ENCODE assay signal across 34 cellular contexts in genomic region chr10:113525713-113526112, GRCh38. TPM values are rescaled to one million over a fixed set of nuclear protein-coding genes. Genes with fewer than 3 reads are reported as not detected.
"Had no signal": no experiment of that assay in that cellular context is flagged by ENCODE, and none has a peak within 500 bp of the region (broad histone marks: within the 10 kb centered on the region; RNA-seq: fewer than 3 reads in every experiment).

No MANE protein-coding gene starts in this region.

- ATAC-seq: activated CD8-positive, alpha-beta memory T cell treated with anti-CD3 and anti-CD28 coated beads, Interleukin-2, amount 10 ng/mL, durations not matched to agents 7 days and 5 days; activated CD8-positive, alpha-beta T cell treated with anti-CD3 and anti-CD28 coated beads for 36 hours; activated naive CD4-positive, alpha-beta T cell treated with anti-CD3 and anti-CD28 coated beads, Interleukin-2, amount 50 U/mL, for 72 hours; activated T-cell treated with anti-CD3 and anti-CD28 coated beads, Interleukin-2, amount 50 U/mL, for 4 hours; activated T-cell treated with anti-CD3 and anti-CD28 coated beads, Interleukin-2, amount 50 U/mL, for 72 hours; activated T-helper 17 cell treated with anti-CD3 and anti-CD28 coated beads, Interleukin-2, amount 50 U/mL, for 72 hours; body of pancreas had no signal

- DNase-seq: activated B cell treated with CpG ODN at 0.5 μM for 24 hours; activated CD4-positive, alpha-beta memory T cell treated with anti-CD3 and anti-CD28 coated beads for 36 hours; activated CD4-positive, alpha-beta T cell treated with anti-CD3 and anti-CD28 coated beads for 4 hours; activated CD4-positive, alpha-beta T cell treated with anti-CD3 and anti-CD28 coated beads, Interleukin-2, amount 10 ng/mL, durations not matched to agents 24 days and 14 days; activated CD4-positive, alpha-beta T cell treated with anti-CD3 and anti-CD28 coated beads, Interleukin-2, amount 50 U/mL, for 1 hour; activated CD4-positive, alpha-beta T cell treated with anti-CD3 and anti-CD28 coated beads, Interleukin-2, amount 50 U/mL, for 4 hours; activated CD4-positive, CD25-positive, alpha-beta regulatory T cell treated with anti-CD3 and anti-CD28 coated beads, Interleukin-2, amount 50 U/mL, for 72 hours; activated CD8-positive, alpha-beta memory T cell treated with anti-CD3 and anti-CD28 coated beads, Interleukin-2, amount 10 ng/mL, durations not matched to agents 7 days and 5 days; activated CD8-positive, alpha-beta T cell treated with anti-CD3 and anti-CD28 coated beads for 36 hours; activated effector memory CD4-positive, alpha-beta T cell treated with anti-CD3 and anti-CD28 coated beads, Interleukin-2, amount 50 U/mL, for 16 hours; activated gamma-delta T cell treated with Interleukin-2 at 50 U/mL for 16 hours; activated naive CD4-positive, alpha-beta T cell; activated naive CD4-positive, alpha-beta T cell treated with anti-CD3 and anti-CD28 coated beads for 36 hours; activated naive CD4-positive, alpha-beta T cell treated with anti-CD3 and anti-CD28 coated beads, Interleukin-2, amount 50 U/mL, for 16 hours; activated naive CD8-positive, alpha-beta T cell treated with anti-CD3 and anti-CD28 coated beads for 36 hours; activated T-cell treated with anti-CD3 and anti-CD28 coated beads for 4 hours; activated T-cell treated with anti-CD3 and anti-CD28 coated beads, Interleukin-2, amount 50 U/mL, for 1 hour; activated T-cell treated with anti-CD3 and anti-CD28 coated beads, Interleukin-2, amount 50 U/mL, for 4 hours; activated T-cell treated with anti-CD3 and anti-CD28 coated beads, Interleukin-2, amount 50 U/mL, for 72 hours; adrenal gland; amniotic stem cell; aorta; body of pancreas; brain microvascular endothelial cell; caudate nucleus; cerebellar nuclear complex; T-helper 1 cell; T-helper 2 cell; T-helper 9 cell had no signal

RNA-seq across cellular contexts. Expression of gene HABP2, which starts 27.1 kb away (rescaled TPM):
- total RNA-seq: activated B cell treated with CpG ODN at 0.5 μM for 24 hours; activated CD4-positive, alpha-beta memory T cell treated with anti-CD3 and anti-CD28 coated beads for 36 hours; activated CD4-positive, alpha-beta T cell treated with anti-CD3 and anti-CD28 coated beads, Interleukin-2, amount 10 ng/mL, durations not matched to agents 24 days and 14 days; activated CD8-positive, alpha-beta memory T cell treated with anti-CD3 and anti-CD28 coated beads, Interleukin-2, amount 10 ng/mL, durations not matched to agents 7 days and 5 days; activated CD8-positive, alpha-beta T cell treated with anti-CD3 and anti-CD28 coated beads for 36 hours; activated naive CD4-positive, alpha-beta T cell treated with anti-CD3 and anti-CD28 coated beads for 36 hours; activated naive CD4-positive, alpha-beta T cell treated with anti-CD3 and anti-CD28 coated beads, Interleukin-2, amount 50 U/mL, for 72 hours; activated naive CD8-positive, alpha-beta T cell treated with anti-CD3 and anti-CD28 coated beads for 36 hours; activated T-cell treated with anti-CD3 and anti-CD28 coated beads, Interleukin-2, amount 50 U/mL, for 72 hours; activated T-helper 1 cell treated with anti-CD3 and anti-CD28 coated beads, Interleukin-12 subunit alpha, Interleukin-12 subunit beta, Interleukin-2, Interleukin-4 antibody, amounts not matched to agents 30 ng/mL and 10 ng/mL and 1 ng/mL, durations not matched to agents 14 hours and 24 hours and 36 hours; activated T-helper 17 cell treated with anti-CD3 and anti-CD28 coated beads, Interleukin-2, amount 50 U/mL, for 72 hours; aorta; astrocyte; chondrocyte had no signal
